In genomic region chr1:40801742-40802077, GRCh38 we compare ENCODE assay signal across 1 cellular context.
TF ChIP-seq lines count a peak whose summit lies in the region.

No MANE protein-coding gene starts in this region.

TF ChIP-seq in liver, 16 proteins besides CTCF, POLR2A, EP300 and RAD21 (continued from another document):
- TF ChIP-seq ATF3 (IDR thresholded peaks at IDR 0.05) (no peak), FOXA1 (IDR thresholded peaks at IDR 0.05) (no peak), TAF1 (conservative IDR thresholded peaks at IDR 0.05) (no peak), HNF4A (conservative IDR thresholded peaks at IDR 0.05) (no peak), EGR1 (IDR thresholded peaks at IDR 0.05; ENCODE audit: low read depth in 2 of 2) (no peak), SP1 (IDR thresholded peaks at IDR 0.05) (no peak), MAX (IDR thresholded peaks at IDR 0.05) (no peak)
